ENCODE assay signal across 14 cellular contexts in genomic region chr19:48817585-48818124, GRCh38. TPM values are rescaled to one million over a fixed set of nuclear protein-coding genes. Genes with fewer than 3 reads are reported as not detected.
DNase-seq lines count a peak whose midpoint lies in the region; ATAC-seq, FAIRE-seq and TF ChIP-seq lines count a peak whose summit lies in the region.
"Had no signal": no experiment of that assay in that cellular context is flagged by ENCODE, and none has a peak within 500 bp of the region (broad histone marks: within the 10 kb centered on the region; RNA-seq: fewer than 3 reads in every experiment).

No MANE protein-coding gene starts in this region.

- TF ChIP-seq CTCF in GM12878 (IDR thresholded peaks at IDR 0.05 in 2 of 3, conservative IDR thresholded peaks at IDR 0.05 in 1 of 3; ENCODE audit: control insufficient read depth in 2 of 3, extremely low read depth in 1 of 3, insufficient read depth in 1 of 3, low read depth in 3 of 3, low read length in 3 of 3) (no peak), type B pancreatic cell (conservative IDR thresholded peaks at IDR 0.05) (no peak), OCI-LY7 (conservative IDR thresholded peaks at IDR 0.05; ENCODE audit: low read length) (no peak)

- no peak overlapping the region for H3K4me3 Mint-ChIP-seq in memory B cell
- H3K4me3 Mint-ChIP-seq in type B pancreatic cell: no peak overlapping the region
- H3K4me3 Mint-ChIP-seq: H9 had no signal

- peaks cover 12% of the 10 kb centered on the region; the same call in 1 of the 2 replicates for H3K4me1 ChIP-seq in GM12878 (ENCODE audit: control insufficient read depth, insufficient read depth, low read length)
- H3K4me1 ChIP-seq in OCI-LY7 (ENCODE audit: insufficient read depth, low read length, poor library complexity, severe bottlenecking): peaks cover 15% of the 10 kb centered on the region

- 88% methylated on average over 5 of the region's 5 CpGs for WGBS in GM12878 (ENCODE audit: insufficient coverage, insufficient replicate concordance, low lambda C conversion rate, missing lambda C conversion rate)

- in situ Hi-C loops in GM12878 (cut with MboI): no loop called here

- H3K4me3 ChIP-seq in GM12878: no peak overlapping the region
- H3K4me3 ChIP-seq in OCI-LY7 (ENCODE audit: low read depth, low read length, poor library complexity, severe bottlenecking): no peak overlapping the region
- H3K4me3 ChIP-seq: BLaER1 treated with 17β-estradiol and CSF1 and Interleukin-3, amounts not matched to agents 10 nM and 100 nM had no signal

- H3K4me2 ChIP-seq in GM12878 (ENCODE audit: control insufficient read depth, insufficient read depth) (no peak overlapping the region), OCI-LY7 (ENCODE audit: low read length) (no peak overlapping the region)
- H3K4me2 ChIP-seq: BLaER1 treated with 17β-estradiol and CSF1 and Interleukin-3, amounts not matched to agents 10 nM and 100 nM had no signal

- DNase-seq in DMS53 (lab: John Stamatoyannopoulos, UW) (peak; percentile 55), DMS53 treated with DMSO at 0.1 percent for 48 hours (lab: John Stamatoyannopoulos, UW; ENCODE audit: unreplicated experiment) (no peak), GM12878 (ENCODE audit: low read depth, low spot score) (no peak), memory B cell (ENCODE audit: low spot score in 2 of 2) (no peak), type B pancreatic cell (ENCODE audit: extremely low spot score, unreplicated experiment) (no peak), iPS-NIHi11 (ENCODE audit: low spot score) (no peak), OCI-LY7 (ENCODE audit: low spot score) (no peak)
- DNase-seq in activated T-cell treated with anti-CD3 and anti-CD28 coated beads, Interleukin-2, amount 50 U/mL, for 48 hours: no peak
- DNase-seq: H9, Karpas-422, NCI-H446 had no signal

- CTCF ChIA-PET in GM12878 (lab: Yijun Ruan, JAX): interaction anchor here (1.8 kb wide), 1 partner anchor 25 kb away, joined by 4 read pairs; no protein-coding TSS in a partner anchor
- CTCF ChIA-PET in OCI-LY7 (lab: Charles Lee; ENCODE audit: unreplicated experiment): no interaction called here

- BruUV-seq in GM12878 (replicated peaks; lab: Mats Ljungman, UMichigan): no TSS peak
- no TSS peak for BruUV-seq in OCI-LY7 (replicated peaks; lab: Mats Ljungman, UMichigan)

- ATAC-seq in GM12878 (no peak), memory B cell (ENCODE audit: low read depth) (no peak)
- ATAC-seq: Right ventricle myocardium inferior had no signal

- no peak for FAIRE-seq in GM12878 (lab: Jason Lieb, UNC)

- no peaks in the 10 kb centered on the region for H3K36me3 Mint-ChIP-seq in memory B cell
- H3K36me3 Mint-ChIP-seq in type B pancreatic cell: peaks cover 7% of the 10 kb centered on the region

- POLR2A ChIA-PET in GM12878 (lab: Charles Lee) (interaction anchor here (0.7 kb wide), 2 partner anchors 42 to 103 kb away, joined by 4 read pairs; no protein-coding TSS in a partner anchor), OCI-LY7 (lab: Charles Lee) (no interaction called here)

- no peak for TF ChIP-seq EP300 in GM12878 (IDR thresholded peaks at IDR 0.05; ENCODE audit: borderline replicate concordance in 1 of 2, control insufficient read depth in 1 of 2, low read depth in 2 of 2, low read length in 2 of 2)

- SMC1A ChIA-PET in GM12878 (lab: Charles Lee; ENCODE audit: uncharacterized antibody, unreplicated experiment): no interaction called here

- H3K9me2 ChIP-seq in OCI-LY7 (ENCODE audit: insufficient read depth, low read length): no peaks in the 10 kb centered on the region

- H3K9me3 Mint-ChIP-seq in memory B cell (no peaks in the 10 kb centered on the region), type B pancreatic cell (no peaks in the 10 kb centered on the region)
- H3K9me3 Mint-ChIP-seq: H9 had no signal

- no peaks in the 10 kb centered on the region for H3K79me2 ChIP-seq in GM12878 (ENCODE audit: control insufficient read depth, insufficient read depth, low read length)
- no peaks in the 10 kb centered on the region for H3K79me2 ChIP-seq in OCI-LY7 (ENCODE audit: insufficient read depth, low read depth, low read length)

- H3K27ac ChIP-seq in GM12878 (ENCODE audit: control insufficient read depth, insufficient read depth): no peak overlapping the region
- no peak overlapping the region for H3K27ac ChIP-seq in OCI-LY7 (ENCODE audit: low read depth, low read length, poor library complexity, severe bottlenecking)
- H3K27ac ChIP-seq: 22Rv1; BLaER1 treated with 17β-estradiol and CSF1 and Interleukin-3, amounts not matched to agents 10 nM and 100 nM had no signal

- H3K36me3 ChIP-seq in GM12878 (ENCODE audit: control insufficient read depth in 2 of 2, insufficient read depth in 2 of 2, low read length in 1 of 2) (no peaks in the 10 kb centered on the region), OCI-LY7 (ENCODE audit: insufficient read depth, low read length) (no peaks in the 10 kb centered on the region)

- peak overlapping the region; percentile 49 for H3K27ac Mint-ChIP-seq in memory B cell
- peak overlapping the region; percentile 79 for H3K27ac Mint-ChIP-seq in type B pancreatic cell
- H3K27ac Mint-ChIP-seq: H9 had no signal

- RAD21 ChIA-PET in GM12878 (lab: Charles Lee; ENCODE audit: unreplicated experiment): no interaction called here

- TF ChIP-seq RAD21 in GM12878 (IDR thresholded peaks at IDR 0.05; ENCODE audit: insufficient read depth, low read depth, low read length): no peak

- H4K20me1 ChIP-seq in GM12878 (ENCODE audit: control insufficient read depth, insufficient read depth): no peaks in the 10 kb centered on the region
- H4K20me1 ChIP-seq in OCI-LY7 (ENCODE audit: insufficient read depth, low read length): no peaks in the 10 kb centered on the region

- TF ChIP-seq POLR2A in GM12878 (IDR thresholded peaks at IDR 0.05; ENCODE audit: low read depth, low read length): no peak

- intact Hi-C loops in GM12878 (cut with micrococcal nuclease; ENCODE audit: unreplicated experiment): loop anchor here (2.0 kb wide), 1 partner anchor 17 kb away; no protein-coding TSS in a partner anchor
- intact Hi-C loops in OCI-LY7 (cut with micrococcal nuclease; ENCODE audit: unreplicated experiment): no loop called here

- H3K27me3 Mint-ChIP-seq in memory B cell (no peaks in the 10 kb centered on the region), type B pancreatic cell (no peaks in the 10 kb centered on the region)

- H3K4me1 Mint-ChIP-seq in memory B cell (peaks cover 3% of the 10 kb centered on the region), type B pancreatic cell (ENCODE audit: unreplicated experiment) (peaks cover 23% of the 10 kb centered on the region)

- no peaks in the 10 kb centered on the region for H3K27me3 ChIP-seq in GM12878 (replicated peaks in 1 of 2; ENCODE audit: control insufficient read depth in 2 of 2, insufficient read depth in 2 of 2, low read length in 1 of 2)
- H3K27me3 ChIP-seq: BLaER1 treated with 17β-estradiol and CSF1 and Interleukin-3, amounts not matched to agents 10 nM and 100 nM had no signal

- no peak overlapping the region for H3K9ac ChIP-seq in GM12878 (ENCODE audit: control insufficient read depth, insufficient read depth, low read length)
- H3K9ac ChIP-seq: BLaER1 treated with 17β-estradiol and CSF1 and Interleukin-3, amounts not matched to agents 10 nM and 100 nM had no signal

- H3K9me3 ChIP-seq in GM12878 (replicated peaks; ENCODE audit: control insufficient read depth, insufficient read depth, low read length): no peaks in the 10 kb centered on the region; the same call in 2 of the 3 replicates
- no peaks in the 10 kb centered on the region for H3K9me3 ChIP-seq in OCI-LY7 (ENCODE audit: low read length)

- H2AFZ ChIP-seq in GM12878 (ENCODE audit: control insufficient read depth, low read depth, low read length): no peak overlapping the region
- no peak overlapping the region for H2AFZ ChIP-seq in OCI-LY7 (ENCODE audit: low read length)

RNA-seq across cellular contexts. Expression of gene BCAT2, which starts 6.8 kb away (rescaled TPM):
- total RNA-seq in GM12878 (2013; cell fraction: nucleolus; rRNA removed): 49.5 and 51.4 TPM in 2 replicates
- total RNA-seq in GM12878 (2014; rRNA removed) (60.0 and 65.3 TPM in 2 replicates), GM12878 (2014; rRNA removed; fragmentation: Illumina TruSeq; extraction: Trizol) (29.4 and 30.7 TPM in 2 replicates), GM12878 (2021) (72.2 and 75.4 TPM in 2 replicates), type B pancreatic cell (ENCODE audit: low replicate concordance) (52.8 and 73.3 TPM in 2 replicates), OCI-LY7 (2022) (35.9 and 53.0 TPM in 2 replicates)
- 18.9 TPM for polyA plus RNA-seq in GM12878 (2011; ENCODE audit: low read depth)
- polyA plus RNA-seq in GM12878 (2011; rRNA removed) (16.3 and 37.0 TPM in 2 replicates), GM12878 (2014; fragmentation: Illumina TruSeq; extraction: Trizol) (15.5 and 47.0 TPM in 2 replicates), GM12878 (2014; fragmentation: Nextera tagmentation; extraction: Ambion mirVana) (10 to 100 TPM in 1 of 2 experiments, 1 to 10 TPM in 1; 4.2 to 11.0 TPM), GM12878 (2014; rRNA removed) (85.7 and 86.9 TPM in 2 replicates), GM12878 (2016; fragmentation: Nextera tagmentation; extraction: Ambion mirVana) (10 to 100 TPM; 98.2 to 98.5 TPM)
- polyA plus RNA-seq in GM12878 (2011; cell fraction: cytosol; rRNA removed): 65.5 and 89.8 TPM in 2 replicates
- polyA plus RNA-seq in GM12878 (2011; cell fraction: nucleus; rRNA removed): 78.1 and 88.8 TPM in 2 replicates
- polyA plus RNA-seq in GM12878 (2012): 37.2 and 48.3 TPM in 2 replicates
- 24.2 and 43.5 TPM in 2 replicates for polyA minus RNA-seq in GM12878 (2011; rRNA and poly(A)+ RNA removed)
- 16.8 and 22.1 TPM in 2 replicates for polyA minus RNA-seq in GM12878 (2011; cell fraction: cytosol; rRNA and poly(A)+ RNA removed)
- polyA minus RNA-seq in GM12878 (2011; cell fraction: nucleus; rRNA and poly(A)+ RNA removed): 6.2 and 17.4 TPM in 2 replicates
- total RNA-seq in OCI-LY7 (2014; rRNA removed; shearing (Covaris generic)): 44.5 and 47.2 TPM in 2 replicates

RNA-seq across cellular contexts. Expression of gene HSD17B14, which starts 18.6 kb away (rescaled TPM):
- 7.2 and 8.7 TPM in 2 replicates for total RNA-seq in GM12878 (2013; cell fraction: nucleolus; rRNA removed)
- total RNA-seq in GM12878 (2014; rRNA removed) (0.28 and 0.98 TPM in 2 replicates), GM12878 (2014; rRNA removed; fragmentation: Illumina TruSeq; extraction: Trizol) (0.36 and 0.46 TPM in 2 replicates), GM12878 (2021) (1.4 TPM in 2 replicates), type B pancreatic cell (ENCODE audit: low replicate concordance) (9.4 and 12.9 TPM in 2 replicates), OCI-LY7 (2022) (1.8 and 3.2 TPM in 2 replicates)
- polyA plus RNA-seq in GM12878 (2011; ENCODE audit: low read depth): 3.9 TPM
- polyA plus RNA-seq in GM12878 (2011; rRNA removed) (1.6 and 4.1 TPM in 2 replicates), GM12878 (2014; fragmentation: Illumina TruSeq; extraction: Trizol) (0.31 TPM in 1 of 2 replicates, not detected in the other), GM12878 (2014; fragmentation: Nextera tagmentation; extraction: Ambion mirVana) (under 1 TPM; 0.21 to 0.26 TPM), GM12878 (2014; rRNA removed) (1.4 and 2.1 TPM in 2 replicates), GM12878 (2016; fragmentation: Nextera tagmentation; extraction: Ambion mirVana) (1 to 10 TPM in 1 of 2 experiments, under 1 TPM in 1; 0.87 to 1.3 TPM)
- 5.3 and 6.6 TPM in 2 replicates for polyA plus RNA-seq in GM12878 (2011; cell fraction: cytosol; rRNA removed)
- 4.7 and 7.2 TPM in 2 replicates for polyA plus RNA-seq in GM12878 (2011; cell fraction: nucleus; rRNA removed)
- 7.3 and 8.0 TPM in 2 replicates for polyA plus RNA-seq in GM12878 (2012)
- polyA minus RNA-seq in GM12878 (2011; rRNA and poly(A)+ RNA removed): 0.73 and 2.9 TPM in 2 replicates
- not detected in 2 replicates for polyA minus RNA-seq in GM12878 (2011; cell fraction: cytosol; rRNA and poly(A)+ RNA removed)
- 0.97 and 1.1 TPM in 2 replicates for polyA minus RNA-seq in GM12878 (2011; cell fraction: nucleus; rRNA and poly(A)+ RNA removed)
- total RNA-seq in OCI-LY7 (2014; rRNA removed; shearing (Covaris generic)): 4.5 and 4.9 TPM in 2 replicates

RNA-seq across cellular contexts. Expression of gene PLEKHA4, which starts 50.8 kb away (rescaled TPM):
- 1.8 and 2.3 TPM in 2 replicates for total RNA-seq in GM12878 (2013; cell fraction: nucleolus; rRNA removed)
- total RNA-seq in GM12878 (2014; rRNA removed) (5.0 and 7.5 TPM in 2 replicates), GM12878 (2014; rRNA removed; fragmentation: Illumina TruSeq; extraction: Trizol) (3.1 and 3.3 TPM in 2 replicates), GM12878 (2021) (6.5 and 7.1 TPM in 2 replicates), type B pancreatic cell (ENCODE audit: low replicate concordance) (15.8 and 45.4 TPM in 2 replicates), OCI-LY7 (2022) (8.1 and 8.8 TPM in 2 replicates)
- polyA plus RNA-seq in GM12878 (2011; ENCODE audit: low read depth): 4.3 TPM
- polyA plus RNA-seq in GM12878 (2011; rRNA removed) (1.9 and 2.3 TPM in 2 replicates), GM12878 (2014; fragmentation: Illumina TruSeq; extraction: Trizol) (1.5 and 3.5 TPM in 2 replicates), GM12878 (2014; fragmentation: Nextera tagmentation; extraction: Ambion mirVana) (under 1 TPM in 1 of 2 experiments, not detected in 1; 0.13 TPM), GM12878 (2014; rRNA removed) (5.4 and 6.4 TPM in 2 replicates), GM12878 (2016; fragmentation: Nextera tagmentation; extraction: Ambion mirVana) (10 to 100 TPM in 1 of 2 experiments, 1 to 10 TPM in 1; 7.8 to 10.0 TPM)
- polyA plus RNA-seq in GM12878 (2011; cell fraction: cytosol; rRNA removed): 2.1 and 2.8 TPM in 2 replicates
- 1.7 and 3.2 TPM in 2 replicates for polyA plus RNA-seq in GM12878 (2011; cell fraction: nucleus; rRNA removed)
- polyA plus RNA-seq in GM12878 (2012): 13.4 and 14.8 TPM in 2 replicates
- 0.66 and 0.82 TPM in 2 replicates for polyA minus RNA-seq in GM12878 (2011; rRNA and poly(A)+ RNA removed)
- 1.4 TPM in 1 of 2 replicates, not detected in the other for polyA minus RNA-seq in GM12878 (2011; cell fraction: cytosol; rRNA and poly(A)+ RNA removed)
- polyA minus RNA-seq in GM12878 (2011; cell fraction: nucleus; rRNA and poly(A)+ RNA removed): 0.36 and 1.4 TPM in 2 replicates
- total RNA-seq in OCI-LY7 (2014; rRNA removed; shearing (Covaris generic)): 4.7 and 8.4 TPM in 2 replicates

RNA-seq across cellular contexts. Expression of gene PPP1R15A, which starts 54.6 kb away (rescaled TPM):
- 90.5 and 94.5 TPM in 2 replicates for total RNA-seq in GM12878 (2013; cell fraction: nucleolus; rRNA removed)
- total RNA-seq in GM12878 (2014; rRNA removed) (23.9 and 26.3 TPM in 2 replicates), GM12878 (2014; rRNA removed; fragmentation: Illumina TruSeq; extraction: Trizol) (21.0 and 22.2 TPM in 2 replicates), GM12878 (2021) (30.0 and 30.6 TPM in 2 replicates), type B pancreatic cell (ENCODE audit: low replicate concordance) (57.5 and 161 TPM in 2 replicates), OCI-LY7 (2022) (23.4 and 23.8 TPM in 2 replicates)
- polyA plus RNA-seq in GM12878 (2011; ENCODE audit: low read depth): 32.8 TPM
- polyA plus RNA-seq in GM12878 (2011; rRNA removed) (18.6 and 19.1 TPM in 2 replicates), GM12878 (2014; fragmentation: Illumina TruSeq; extraction: Trizol) (28.0 and 29.9 TPM in 2 replicates), GM12878 (2014; fragmentation: Nextera tagmentation; extraction: Ambion mirVana) (under 1 TPM; 0.68 to 0.90 TPM), GM12878 (2014; rRNA removed) (28.5 and 29.0 TPM in 2 replicates), GM12878 (2016; fragmentation: Nextera tagmentation; extraction: Ambion mirVana) (10 to 100 TPM; 44.1 to 50.8 TPM)
- polyA plus RNA-seq in GM12878 (2011; cell fraction: cytosol; rRNA removed): 16.9 and 21.8 TPM in 2 replicates
- 34.4 and 42.1 TPM in 2 replicates for polyA plus RNA-seq in GM12878 (2011; cell fraction: nucleus; rRNA removed)
- polyA plus RNA-seq in GM12878 (2012): 64.8 and 69.0 TPM in 2 replicates
- 11.3 and 16.8 TPM in 2 replicates for polyA minus RNA-seq in GM12878 (2011; rRNA and poly(A)+ RNA removed)
- polyA minus RNA-seq in GM12878 (2011; cell fraction: cytosol; rRNA and poly(A)+ RNA removed): 7.4 and 12.2 TPM in 2 replicates
- 19.8 and 24.3 TPM in 2 replicates for polyA minus RNA-seq in GM12878 (2011; cell fraction: nucleus; rRNA and poly(A)+ RNA removed)
- total RNA-seq in OCI-LY7 (2014; rRNA removed; shearing (Covaris generic)): 31.5 and 31.7 TPM in 2 replicates
